In the genomic region with DNA sequence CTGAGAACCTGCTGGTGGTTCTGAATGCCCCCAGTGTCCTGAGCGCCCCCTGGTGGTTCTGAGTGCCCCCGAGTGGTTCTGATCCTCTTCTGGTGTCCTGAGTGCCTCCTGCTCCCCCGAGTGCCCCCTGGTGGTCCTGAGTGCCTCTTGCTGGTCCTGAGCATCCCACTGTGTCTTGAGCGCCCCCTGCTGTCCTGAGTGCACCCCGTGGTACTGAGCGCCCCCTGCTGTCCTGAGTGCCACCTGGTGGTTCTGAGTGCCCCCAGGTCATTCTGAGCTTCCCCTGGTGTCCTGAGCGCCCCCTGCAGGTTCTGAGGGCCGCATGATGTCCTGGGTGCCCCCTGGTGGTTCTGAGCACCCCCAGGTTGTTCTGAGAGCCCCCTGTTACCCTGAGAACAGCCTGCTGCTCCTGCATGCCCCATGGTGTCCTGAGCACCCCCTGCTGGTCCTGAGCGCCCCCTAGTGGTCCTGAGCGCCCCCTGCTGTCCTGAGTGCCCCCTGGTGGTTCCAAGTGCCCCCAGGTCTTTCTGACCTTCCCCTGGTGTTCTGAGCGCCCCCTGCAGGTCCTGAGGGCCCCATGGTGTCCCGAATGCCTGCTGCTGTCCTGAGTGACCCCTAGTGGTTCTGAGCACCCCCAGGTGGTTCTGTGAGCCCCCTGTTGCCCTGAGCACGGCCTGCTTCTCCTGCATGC, we compare ENCODE assay signal across 8 cellular contexts.
DNase-seq lines count a peak whose midpoint lies in the region; ATAC-seq, FAIRE-seq and TF ChIP-seq lines count a peak whose summit lies in the region.

No MANE protein-coding gene starts in this region.

- peak; percentile 69 for ATAC-seq in HG02884 (IDR thresholded peaks at IDR 0.05; ENCODE audit: unreplicated experiment)
- peak in 2 of 4 experiments; percentile 15 to 36 for ATAC-seq in T-cell (replicated peaks in 1 of 4)
- peak; percentile 88 for ATAC-seq in GM12878

- peaks cover 0 to 4% of the 10 kb centered on the region in 2 experiments; a peak in 1 of 4 replicates for H3K27me3 ChIP-seq in GM12878 (replicated peaks in 1 of 2; ENCODE audit: control insufficient read depth in 2 of 2, insufficient read depth in 2 of 2, low read length in 1 of 2)

- TF ChIP-seq POLR2A in GM12878 (IDR thresholded peaks at IDR 0.05; ENCODE audit: low read depth, low read length), result no peak

- H3K9ac ChIP-seq in GM12878 (ENCODE audit: control insufficient read depth, insufficient read depth, low read length), result no peak overlapping the region

- peak; percentile 90 for FAIRE-seq in GM12878 (lab: Jason Lieb, UNC)
- no peak for FAIRE-seq in frontal cortex (lab: Jason Lieb, UNC)

- H3K4me2 ChIP-seq in GM12878 (ENCODE audit: control insufficient read depth, insufficient read depth), result no peak overlapping the region

- TF ChIP-seq CTCF in GM12878 (IDR thresholded peaks at IDR 0.05 in 2 of 3, conservative IDR thresholded peaks at IDR 0.05 in 1 of 3; ENCODE audit: control insufficient read depth in 2 of 3, extremely low read depth in 1 of 3, insufficient read depth in 1 of 3, low read depth in 3 of 3, low read length in 3 of 3), result peak; percentile 91 to 100 (median 100)

- RAD21 ChIA-PET in GM12878 (lab: Charles Lee; ENCODE audit: unreplicated experiment), result interaction anchor here (0.8 to 1.1 kb wide), 2 partner anchors 18 to 25 kb away, joined by 3 read pairs; no protein-coding TSS in a partner anchor

- CTCF ChIA-PET in T-cell (lab: Charles Lee) (interaction anchor here in 1 of 2 donors (0.7 kb wide), 1 partner anchor 149 kb away, joined by 3 read pairs; no protein-coding TSS in a partner anchor), GM12878 (lab: Yijun Ruan, JAX) (interaction anchor here (0.6 to 5.4 kb wide), 32 partner anchors 9 to 833 kb away, joined by 3 to 53 read pairs (median 4); no protein-coding TSS in a partner anchor)

- H3K36me3 Mint-ChIP-seq in T-cell, result no peaks in the 10 kb centered on the region

- 5% methylated on average over 13 of the region's 13 CpGs for WGBS in GM12878 (ENCODE audit: insufficient coverage, insufficient replicate concordance, low lambda C conversion rate, missing lambda C conversion rate)

- no peaks in the 10 kb centered on the region for H4K20me1 ChIP-seq in GM12878 (ENCODE audit: control insufficient read depth, insufficient read depth)

- H2AFZ ChIP-seq in GM12878 (ENCODE audit: control insufficient read depth, low read depth, low read length), result no peak overlapping the region

- SMC1A ChIA-PET in GM12878 (lab: Charles Lee; ENCODE audit: uncharacterized antibody, unreplicated experiment), result interaction anchor here (0.6 to 1.5 kb wide), 2 partner anchors 17 to 85 kb away, joined by 3 read pairs; no protein-coding TSS in a partner anchor

- H3K79me2 ChIP-seq in GM12878 (ENCODE audit: control insufficient read depth, insufficient read depth, low read length), result no peaks in the 10 kb centered on the region

- H3K27ac Mint-ChIP-seq in T-cell, result peak overlapping the region in 1 of 2 donors; percentile 4

- POLR2A ChIA-PET in T-cell (lab: Charles Lee), result no interaction called here
- POLR2A ChIA-PET in GM12878 (lab: Charles Lee), result no interaction called here

- H3K4me3 Mint-ChIP-seq in T-cell, result no peak overlapping the region

- no peak for TF ChIP-seq EP300 in GM12878 (IDR thresholded peaks at IDR 0.05; ENCODE audit: borderline replicate concordance in 1 of 2, control insufficient read depth in 1 of 2, low read depth in 2 of 2, low read length in 2 of 2)

- intact Hi-C loops in GM12878 (cut with micrococcal nuclease; ENCODE audit: unreplicated experiment), result no loop called here

- H3K4me1 Mint-ChIP-seq in T-cell, result peaks cover 11 to 20% (median 14%) of the 10 kb centered on the region in 3 donors

- peaks cover 0 to 9% of the 10 kb centered on the region in 2 donors for H3K27me3 Mint-ChIP-seq in T-cell

- H3K4me1 ChIP-seq in GM12878 (ENCODE audit: control insufficient read depth, insufficient read depth, low read length), result peaks cover 6% of the 10 kb centered on the region

- H3K27ac ChIP-seq in GM12878 (ENCODE audit: control insufficient read depth, insufficient read depth), result no peak overlapping the region

- no TSS peak for BruUV-seq in GM12878 (replicated peaks; lab: Mats Ljungman, UMichigan)

- DNase-seq in NK-92 treated with Interleukin-12 subunit alpha and Interleukin-12 subunit beta, amount 100 ng/mL, for 24 hours (lab: John Stamatoyannopoulos, UW), result peak; percentile 27
- no peak for DNase-seq in NK-92 (lab: John Stamatoyannopoulos, UW; ENCODE audit: unreplicated experiment)
- peak in 32 of 34 experiments; percentile 12 to 67 (median 44) for DNase-seq in T-cell
- DNase-seq in GM12878 (ENCODE audit: low read depth, low spot score), result peak; percentile 79
- peak; percentile 53 for DNase-seq in stimulated activated CD4-positive, alpha-beta T cell treated with anti-CD3 and anti-CD28 coated beads, Interleukin-12 subunit alpha, Interleukin-12 subunit beta, amount 100 ng/mL, for 4 hours
- DNase-seq in frontal cortex (ENCODE audit: low spot score in 2 of 2), result no peak
- no peak for DNase-seq in NCI-H446 treated with DMSO at 0.1 percent for 48 hours (lab: John Stamatoyannopoulos, UW)

- H3K4me3 ChIP-seq in GM12878, result no peak overlapping the region

- in situ Hi-C loops in GM12878 (cut with MboI), result no loop called here

- peak; percentile 55; the same call in 1 of the 2 replicates for TF ChIP-seq RAD21 in GM12878 (IDR thresholded peaks at IDR 0.05; ENCODE audit: insufficient read depth, low read depth, low read length)

- no peaks in the 10 kb centered on the region for H3K9me3 Mint-ChIP-seq in T-cell

- H3K36me3 ChIP-seq in GM12878 (ENCODE audit: control insufficient read depth in 2 of 2, insufficient read depth in 2 of 2, low read length in 1 of 2), result no peaks in the 10 kb centered on the region

- no peaks in the 10 kb centered on the region for H3K9me3 ChIP-seq in GM12878 (replicated peaks; ENCODE audit: control insufficient read depth, insufficient read depth, low read length)

TF ChIP-seq in GM12878, 131 proteins besides CTCF, POLR2A, EP300 and RAD21 (continues in another document):
- TF ChIP-seq MAX (IDR thresholded peaks at IDR 0.05; ENCODE audit: low read depth, low read length) (peak; percentile 45; the same call in 1 of the 2 replicates), ZSCAN29 (IDR thresholded peaks at IDR 0.05) (no peak), EGR1 (IDR thresholded peaks at IDR 0.05; ENCODE audit: borderline replicate concordance in 1 of 2, low read depth in 2 of 2, low read length in 2 of 2) (no peak), STAT3 (IDR thresholded peaks at IDR 0.05; ENCODE audit: low read depth, low read length) (no peak), NRF1 (conservative IDR thresholded peaks at IDR 0.05; ENCODE audit: low read depth, low read length) (no peak), SMC3 (IDR thresholded peaks at IDR 0.05; ENCODE audit: borderline replicate concordance, low read length) (peak; percentile 70), POLR2AphosphoS5 (IDR thresholded peaks at IDR 0.05; ENCODE audit: low read length) (no peak), SMAD1 (IDR thresholded peaks at IDR 0.05; ENCODE audit: low read depth, partially characterized antibody) (no peak)
- TF ChIP-seq, protein P1, sequence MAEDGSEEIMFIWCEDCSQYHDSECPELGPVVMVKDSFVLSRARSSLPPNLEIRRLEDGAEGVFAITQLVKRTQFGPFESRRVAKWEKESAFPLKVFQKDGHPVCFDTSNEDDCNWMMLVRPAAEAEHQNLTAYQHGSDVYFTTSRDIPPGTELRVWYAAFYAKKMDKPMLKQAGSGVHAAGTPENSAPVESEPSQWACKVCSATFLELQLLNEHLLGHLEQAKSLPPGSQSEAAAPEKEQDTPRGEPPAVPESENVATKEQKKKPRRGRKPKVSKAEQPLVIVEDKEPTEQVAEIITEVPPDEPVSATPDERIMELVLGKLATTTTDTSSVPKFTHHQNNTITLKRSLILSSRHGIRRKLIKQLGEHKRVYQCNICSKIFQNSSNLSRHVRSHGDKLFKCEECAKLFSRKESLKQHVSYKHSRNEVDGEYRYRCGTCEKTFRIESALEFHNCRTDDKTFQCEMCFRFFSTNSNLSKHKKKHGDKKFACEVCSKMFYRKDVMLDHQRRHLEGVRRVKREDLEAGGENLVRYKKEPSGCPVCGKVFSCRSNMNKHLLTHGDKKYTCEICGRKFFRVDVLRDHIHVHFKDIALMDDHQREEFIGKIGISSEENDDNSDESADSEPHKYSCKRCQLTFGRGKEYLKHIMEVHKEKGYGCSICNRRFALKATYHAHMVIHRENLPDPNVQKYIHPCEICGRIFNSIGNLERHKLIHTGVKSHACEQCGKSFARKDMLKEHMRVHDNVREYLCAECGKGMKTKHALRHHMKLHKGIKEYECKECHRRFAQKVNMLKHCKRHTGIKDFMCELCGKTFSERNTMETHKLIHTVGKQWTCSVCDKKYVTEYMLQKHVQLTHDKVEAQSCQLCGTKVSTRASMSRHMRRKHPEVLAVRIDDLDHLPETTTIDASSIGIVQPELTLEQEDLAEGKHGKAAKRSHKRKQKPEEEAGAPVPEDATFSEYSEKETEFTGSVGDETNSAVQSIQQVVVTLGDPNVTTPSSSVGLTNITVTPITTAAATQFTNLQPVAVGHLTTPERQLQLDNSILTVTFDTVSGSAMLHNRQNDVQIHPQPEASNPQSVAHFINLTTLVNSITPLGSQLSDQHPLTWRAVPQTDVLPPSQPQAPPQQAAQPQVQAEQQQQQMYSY (CRISPR knock-in tag; IDR thresholded peaks at IDR 0.05), result no peak
- TF ChIP-seq, protein P2, sequence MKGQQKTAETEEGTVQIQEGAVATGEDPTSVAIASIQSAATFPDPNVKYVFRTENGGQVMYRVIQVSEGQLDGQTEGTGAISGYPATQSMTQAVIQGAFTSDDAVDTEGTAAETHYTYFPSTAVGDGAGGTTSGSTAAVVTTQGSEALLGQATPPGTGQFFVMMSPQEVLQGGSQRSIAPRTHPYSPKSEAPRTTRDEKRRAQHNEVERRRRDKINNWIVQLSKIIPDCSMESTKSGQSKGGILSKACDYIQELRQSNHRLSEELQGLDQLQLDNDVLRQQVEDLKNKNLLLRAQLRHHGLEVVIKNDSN (IDR thresholded peaks at IDR 0.05; ENCODE audit: borderline replicate concordance, extremely low read length, insufficient read depth, low read depth, low read length), result no peak

Comparison
In these comparisons a context has a peak if more than half of its experiments do, and no peak if none do; other contexts are left out.
1. DNase-seq: peak in NK-92 treated with Interleukin-12 subunit alpha and Interleukin-12 subunit beta, amount 100 ng/mL, for 24 hours (single experiment), T-cell (32 of 34), GM12878 (single experiment) and stimulated activated CD4-positive, alpha-beta T cell treated with anti-CD3 and anti-CD28 coated beads, Interleukin-12 subunit alpha, Interleukin-12 subunit beta, amount 100 ng/mL, for 4 hours (single experiment); none in NK-92 (single experiment), frontal cortex (0 of 2) and NCI-H446 treated with DMSO at 0.1 percent for 48 hours (single experiment).